In genomic region chr11:118761981-118762380, GRCh38 we compare ENCODE assay signal across 8 cellular contexts. TPM values are rescaled to one million over a fixed set of nuclear protein-coding genes. Genes with fewer than 3 reads are reported as not detected.
DNase-seq lines count a peak whose midpoint lies in the region; ATAC-seq and TF ChIP-seq lines count a peak whose summit lies in the region.
"Not testable (repeated sequence)": the region's sequence is repeated elsewhere in the genome, so short reads cannot be mapped to it uniquely, and the experiment has no call there.

No MANE protein-coding gene starts in this region.

- TF ChIP-seq CTCF in WTC11 (IDR thresholded peaks at IDR 0.05); activated CD8-positive, alpha-beta T cell treated with anti-CD3 and anti-CD28 coated beads for 36 hours (IDR thresholded peaks at IDR 0.05); endodermal cell (conservative IDR thresholded peaks at IDR 0.05); nephron progenitor cell (IDR thresholded peaks at IDR 0.05): not testable (repeated sequence)

- not testable (repeated sequence) for H3K9ac ChIP-seq in endodermal cell (ENCODE audit: extremely low read depth, low read length, poor library complexity, severe bottlenecking)

- H3K36me3 ChIP-seq in CD4-positive, alpha-beta memory T cell (ENCODE audit: insufficient read depth, low read length) = peaks cover 54% of the 10 kb centered on the region
- peaks cover 84% of the 10 kb centered on the region for H3K36me3 ChIP-seq in endodermal cell (ENCODE audit: control insufficient read depth, insufficient read depth, low read length)
- peaks cover 21 to 85% (median 42%) of the 10 kb centered on the region in 3 experiments for H3K36me3 ChIP-seq in naive thymus-derived CD4-positive, alpha-beta T cell (ENCODE audit: control insufficient read depth in 2 of 3, insufficient read depth in 3 of 3, low read length in 3 of 3)

- intact Hi-C loops in CD4-positive, alpha-beta memory T cell (cut with micrococcal nuclease); activated CD8-positive, alpha-beta T cell treated with anti-CD3 and anti-CD28 coated beads for 36 hours (cut with micrococcal nuclease); naive thymus-derived CD4-positive, alpha-beta T cell (cut with micrococcal nuclease): not testable (repeated sequence)

- H3K27ac Mint-ChIP-seq in CD4-positive, alpha-beta memory T cell = peak overlapping the region in 4 of 7 donors; percentile 43 to 88 (median 66)
- peak overlapping the region; percentile 65 for H3K27ac Mint-ChIP-seq in WTC11
- H3K27ac Mint-ChIP-seq in activated CD8-positive, alpha-beta T cell treated with anti-CD3 and anti-CD28 coated beads for 36 hours = peak overlapping the region; percentile 34
- peak overlapping the region; percentile 83 for H3K27ac Mint-ChIP-seq in activated naive CD8-positive, alpha-beta T cell
- H3K27ac Mint-ChIP-seq in endodermal cell = peak overlapping the region; percentile 31
- peak overlapping the region in 7 of 9 donors; percentile 14 to 46 (median 36) for H3K27ac Mint-ChIP-seq in naive thymus-derived CD4-positive, alpha-beta T cell
- H3K27ac Mint-ChIP-seq in nephron progenitor cell = peak overlapping the region; percentile 24
- peak overlapping the region; percentile 69 for H3K27ac Mint-ChIP-seq in stimulated activated naive B cell treated with anti-CD40 and anti-IgM and Interleukin-4, amounts not matched to agents 10 μg/mL and 1 μg/mL and 100 μg/mL, for 72 hours

- CTCF ChIA-PET in CD4-positive, alpha-beta memory T cell (lab: Charles Lee; ENCODE audit: partially characterized antibody) = interaction anchor here (1.1 to 7.4 kb wide), 5 partner anchors 10 to 168 kb away, joined by 3 to 43 read pairs (median 5); partner anchors contain the start of gene DDX6
- CTCF ChIA-PET in WTC11 (lab: Charles Lee) = interaction anchor here (3.6 kb wide), 1 partner anchor 72 kb away, joined by 16 read pairs; no protein-coding TSS in a partner anchor
- CTCF ChIA-PET in activated CD8-positive, alpha-beta T cell treated with anti-CD3 and anti-CD28 coated beads for 36 hours (lab: Charles Lee) = interaction anchor here (1.9 kb wide), 1 partner anchor 72 kb away, joined by 7 read pairs; no protein-coding TSS in a partner anchor
- CTCF ChIA-PET in naive thymus-derived CD4-positive, alpha-beta T cell (lab: Charles Lee) = interaction anchor here (1.9 kb wide), 1 partner anchor 73 kb away, joined by 9 read pairs; no protein-coding TSS in a partner anchor

- not testable (repeated sequence) for H3K9me3 ChIP-seq in CD4-positive, alpha-beta memory T cell (ENCODE audit: control insufficient read depth in 1 of 2, low read length in 2 of 2); endodermal cell (ENCODE audit: control insufficient read depth, low read length); naive thymus-derived CD4-positive, alpha-beta T cell (ENCODE audit: control insufficient read depth in 2 of 3, low read length in 3 of 3)

- POLR2A ChIA-PET in CD4-positive, alpha-beta memory T cell (lab: Charles Lee; ENCODE audit: partially characterized antibody) = interaction anchor here (1.0 to 2.3 kb wide), 3 partner anchors 11 to 70 kb away, joined by 4 to 8 read pairs (median 4); no protein-coding TSS in a partner anchor
- POLR2A ChIA-PET in WTC11 (lab: Charles Lee) = not testable (repeated sequence)
- POLR2A ChIA-PET in activated CD8-positive, alpha-beta T cell treated with anti-CD3 and anti-CD28 coated beads for 36 hours (lab: Charles Lee) = interaction anchor here (1.4 to 2.1 kb wide), 2 partner anchors 28 to 72 kb away, joined by 3 to 7 read pairs; partner anchors contain the start of gene DDX6
- POLR2A ChIA-PET in naive thymus-derived CD4-positive, alpha-beta T cell (lab: Charles Lee) = interaction anchor here (0.5 to 1.4 kb wide), 5 partner anchors 8 to 164 kb away, joined by 3 to 8 read pairs (median 3); partner anchors contain the start of gene BCL9L

- WGBS in endodermal cell (ENCODE audit: insufficient coverage in 1 of 2, insufficient read length in 1 of 2), 2 experiments = 96 to 100% methylated on average over 4 to 8 of the region's 10 CpGs

- H3K4me1 ChIP-seq in CD4-positive, alpha-beta memory T cell (ENCODE audit: insufficient read depth, low read length); endodermal cell (ENCODE audit: control insufficient read depth, insufficient read depth, low read length); naive thymus-derived CD4-positive, alpha-beta T cell (ENCODE audit: control insufficient read depth in 2 of 2, insufficient read depth in 2 of 2, low read length in 2 of 2): not testable (repeated sequence)

- not testable (repeated sequence) for H3K9me3 Mint-ChIP-seq in CD4-positive, alpha-beta memory T cell; WTC11; activated CD8-positive, alpha-beta T cell treated with anti-CD3 and anti-CD28 coated beads for 36 hours; activated naive CD8-positive, alpha-beta T cell (ENCODE audit: low read depth); endodermal cell; naive thymus-derived CD4-positive, alpha-beta T cell; nephron progenitor cell; stimulated activated naive B cell treated with anti-CD40 and anti-IgM and Interleukin-4, amounts not matched to agents 10 μg/mL and 1 μg/mL and 100 μg/mL, for 72 hours

- H3K4me1 Mint-ChIP-seq in CD4-positive, alpha-beta memory T cell = peaks cover 7 to 23% (median 16%) of the 10 kb centered on the region in 4 donors
- H3K4me1 Mint-ChIP-seq in WTC11; activated CD8-positive, alpha-beta T cell treated with anti-CD3 and anti-CD28 coated beads for 36 hours (ENCODE audit: low read depth); endodermal cell; nephron progenitor cell; stimulated activated naive B cell treated with anti-CD40 and anti-IgM and Interleukin-4, amounts not matched to agents 10 μg/mL and 1 μg/mL and 100 μg/mL, for 72 hours: not testable (repeated sequence)
- H3K4me1 Mint-ChIP-seq in activated naive CD8-positive, alpha-beta T cell (ENCODE audit: low read depth) = peaks cover 23% of the 10 kb centered on the region
- peaks cover 6 to 46% (median 25%) of the 10 kb centered on the region in 7 donors for H3K4me1 Mint-ChIP-seq in naive thymus-derived CD4-positive, alpha-beta T cell

- not testable (repeated sequence) for H3K4me3 Mint-ChIP-seq in CD4-positive, alpha-beta memory T cell; WTC11; activated CD8-positive, alpha-beta T cell treated with anti-CD3 and anti-CD28 coated beads for 36 hours; activated naive CD8-positive, alpha-beta T cell; endodermal cell; naive thymus-derived CD4-positive, alpha-beta T cell; nephron progenitor cell; stimulated activated naive B cell treated with anti-CD40 and anti-IgM and Interleukin-4, amounts not matched to agents 10 μg/mL and 1 μg/mL and 100 μg/mL, for 72 hours

- not testable (repeated sequence) for ATAC-seq in WTC11; activated CD8-positive, alpha-beta T cell treated with anti-CD3 and anti-CD28 coated beads for 36 hours; naive thymus-derived CD4-positive, alpha-beta T cell; stimulated activated naive B cell treated with anti-CD40 and anti-IgM and Interleukin-4, amounts not matched to agents 10 μg/mL and 1 μg/mL and 100 μg/mL, for 72 hours (replicated peaks)

- not testable (repeated sequence) for H3K4me3 ChIP-seq in CD4-positive, alpha-beta memory T cell (ENCODE audit: low read length in 2 of 2); endodermal cell (ENCODE audit: low read length); naive thymus-derived CD4-positive, alpha-beta T cell (ENCODE audit: low read length)

- not testable (repeated sequence) for H3K27me3 ChIP-seq in CD4-positive, alpha-beta memory T cell (ENCODE audit: insufficient read depth, low read length); endodermal cell (ENCODE audit: control insufficient read depth, insufficient read depth, low read length, poor library complexity, severe bottlenecking); naive thymus-derived CD4-positive, alpha-beta T cell (ENCODE audit: control insufficient read depth in 2 of 2, insufficient read depth in 2 of 2, low read length in 2 of 2)

- DNase-seq in CD4-positive, alpha-beta memory T cell; WTC11 (ENCODE audit: low spot score); activated CD8-positive, alpha-beta T cell treated with anti-CD3 and anti-CD28 coated beads for 36 hours; endodermal cell; naive thymus-derived CD4-positive, alpha-beta T cell; nephron progenitor cell; stimulated activated naive B cell treated with anti-CD40 and anti-IgM and Interleukin-4, amounts not matched to agents 10 μg/mL and 1 μg/mL and 100 μg/mL, for 72 hours: not testable (repeated sequence)

- peaks cover 45 to 78% of the 10 kb centered on the region in 2 donors for H3K36me3 Mint-ChIP-seq in CD4-positive, alpha-beta memory T cell
- H3K36me3 Mint-ChIP-seq in WTC11 (peaks cover 67% of the 10 kb centered on the region), endodermal cell (ENCODE audit: low read depth) (peaks cover 76% of the 10 kb centered on the region), nephron progenitor cell (ENCODE audit: low read depth) (peaks cover 82% of the 10 kb centered on the region)
- H3K36me3 Mint-ChIP-seq in activated CD8-positive, alpha-beta T cell treated with anti-CD3 and anti-CD28 coated beads for 36 hours (ENCODE audit: low read depth) = peaks cover 45% of the 10 kb centered on the region
- not testable (repeated sequence) for H3K36me3 Mint-ChIP-seq in activated naive CD8-positive, alpha-beta T cell
- peaks cover 0 to 39% (median 27%) of the 10 kb centered on the region in 5 donors for H3K36me3 Mint-ChIP-seq in naive thymus-derived CD4-positive, alpha-beta T cell
- H3K36me3 Mint-ChIP-seq in stimulated activated naive B cell treated with anti-CD40 and anti-IgM and Interleukin-4, amounts not matched to agents 10 μg/mL and 1 μg/mL and 100 μg/mL, for 72 hours = peaks cover 35 to 38% of the 10 kb centered on the region in 2 donors

- not testable (repeated sequence) for H3K27me3 Mint-ChIP-seq in CD4-positive, alpha-beta memory T cell; WTC11 (ENCODE audit: low read depth); activated CD8-positive, alpha-beta T cell treated with anti-CD3 and anti-CD28 coated beads for 36 hours; activated naive CD8-positive, alpha-beta T cell; endodermal cell (ENCODE audit: insufficient read depth); naive thymus-derived CD4-positive, alpha-beta T cell; nephron progenitor cell (ENCODE audit: low read depth, poor library complexity); stimulated activated naive B cell treated with anti-CD40 and anti-IgM and Interleukin-4, amounts not matched to agents 10 μg/mL and 1 μg/mL and 100 μg/mL, for 72 hours

- H3K27ac ChIP-seq in CD4-positive, alpha-beta memory T cell (ENCODE audit: low read depth, low read length); endodermal cell (ENCODE audit: low read depth, low read length); naive thymus-derived CD4-positive, alpha-beta T cell (ENCODE audit: low read depth, low read length): not testable (repeated sequence)

RNA-seq across cellular contexts. Expression of gene DDX6, which starts 29.0 kb away (rescaled TPM):
- total RNA-seq in CD4-positive, alpha-beta memory T cell = 100 to 1,000 TPM; 299 to 304 TPM
- polyA plus RNA-seq in CD4-positive, alpha-beta memory T cell = 10 to 100 TPM; 74.6 to 90.9 TPM
- total RNA-seq in WTC11 (2021) (151 to 167 TPM (median 166 TPM) in 3 replicates), endodermal cell (100 to 1,000 TPM; 103 to 133 TPM)
- total RNA-seq in activated CD8-positive, alpha-beta T cell treated with anti-CD3 and anti-CD28 coated beads for 36 hours = 100 to 1,000 TPM; 155 to 158 TPM
- polyA plus RNA-seq in endodermal cell (2013, experiment 1 of 2) = 72.9 TPM
- polyA plus RNA-seq in endodermal cell (2013, experiment 2 of 2) = 74.8 TPM
- total RNA-seq in naive thymus-derived CD4-positive, alpha-beta T cell = 100 to 1,000 TPM; 154 to 346 (median 272) TPM
- polyA plus RNA-seq in naive thymus-derived CD4-positive, alpha-beta T cell = 100 to 1,000 TPM; 118 to 142 TPM

Comparison
In these comparisons a context has a peak if more than half of its experiments do, and no peak if none do; other contexts are left out.
1. H3K27ac Mint-ChIP-seq: peak in every context shown above with its lines; median percentile 83 in activated naive CD8-positive, alpha-beta T cell; 69 in stimulated activated naive B cell treated with anti-CD40 and anti-IgM and Interleukin-4, amounts not matched to agents 10 μg/mL and 1 μg/mL and 100 μg/mL, for 72 hours; 66 in CD4-positive, alpha-beta memory T cell; 65 in WTC11; 36 in naive thymus-derived CD4-positive, alpha-beta T cell; 34 in activated CD8-positive, alpha-beta T cell treated with anti-CD3 and anti-CD28 coated beads for 36 hours; 31 in endodermal cell; 24 in nephron progenitor cell.